ENCODE assay signal across 9 cellular contexts in the genomic region with DNA sequence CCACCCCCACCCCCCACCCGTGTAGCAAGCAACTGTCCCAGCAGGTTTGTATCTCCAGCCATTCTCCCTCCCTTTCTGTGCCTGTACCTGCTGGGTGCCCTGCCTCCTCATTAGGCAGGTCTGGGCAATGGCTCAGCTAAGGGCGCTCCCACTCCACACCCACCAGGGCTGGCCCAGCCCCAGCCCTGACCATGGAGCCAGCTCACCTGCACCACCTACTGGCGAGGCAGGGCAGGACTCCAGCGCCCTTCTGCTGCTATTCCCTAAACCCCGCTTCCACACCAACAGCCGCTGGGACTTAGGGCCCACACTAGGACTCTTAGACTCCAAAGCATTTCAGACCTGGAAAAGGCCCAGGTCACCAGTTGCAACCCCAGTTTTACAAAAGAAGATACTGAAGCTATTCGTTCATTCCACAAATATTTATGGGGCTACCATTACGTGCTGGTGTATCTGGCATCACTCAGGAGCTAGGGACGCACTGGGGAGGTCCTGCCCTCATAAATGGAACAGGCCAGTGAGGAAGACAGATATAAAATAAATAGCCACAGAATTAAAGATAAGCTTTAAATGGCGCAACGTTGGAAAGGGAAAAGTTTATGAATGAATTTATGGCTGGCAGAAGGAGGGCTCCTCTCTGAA. TPM values are rescaled to one million over a fixed set of nuclear protein-coding genes. Genes with fewer than 3 reads are reported as not detected.
DNase-seq lines count a peak whose midpoint lies in the region; ATAC-seq and TF ChIP-seq lines count a peak whose summit lies in the region.
"Had no signal": no experiment of that assay in that cellular context is flagged by ENCODE, and none has a peak within 500 bp of the region (broad histone marks: within the 10 kb centered on the region; RNA-seq: fewer than 3 reads in every experiment).

No MANE protein-coding gene starts in this region.

- peak; percentile 25 for TF ChIP-seq CTCF in AG09319 (IDR thresholded peaks at IDR 0.05; ENCODE audit: low read depth, low read length)
- peak; percentile 82 for TF ChIP-seq CTCF in GM13977 (IDR thresholded peaks at IDR 0.05; ENCODE audit: extremely low read depth, insufficient read depth, missing control alignments)

- DNase-seq in AG09319 (ENCODE audit: extremely low read depth, low read depth) = no peak
- peak; percentile 54 for DNase-seq in GM13977 (ENCODE audit: low spot score)
- no peak for DNase-seq in T-helper 17 cell
- DNase-seq in iPS-NIHi7 (ENCODE audit: extremely low spot score) = peak; percentile 89
- DNase-seq in NCI-H2081 treated with DMSO at 0.1 percent for 48 hours (lab: John Stamatoyannopoulos, UW) = no peak
- DNase-seq in NCI-H345 treated with DMSO at 0.1 percent for 48 hours (lab: John Stamatoyannopoulos, UW; ENCODE audit: unreplicated experiment) = no peak
- no peak for DNase-seq in posterior cingulate gyrus

- peaks cover 3% of the 10 kb centered on the region for H3K36me3 Mint-ChIP-seq in T-helper 17 cell (ENCODE audit: low read depth)

- H3K27me3 Mint-ChIP-seq in T-helper 17 cell = peaks cover under 1% of the 10 kb centered on the region

- peak; percentile 41 for ATAC-seq in T-helper 17 cell
- no peak for ATAC-seq in GM19328 (IDR thresholded peaks at IDR 0.05; ENCODE audit: unreplicated experiment)

- H3K9me3 ChIP-seq in T-helper 17 cell (ENCODE audit: control insufficient read depth, low read length, poor library complexity, severe bottlenecking) = no peaks in the 10 kb centered on the region

- peaks cover 29% of the 10 kb centered on the region for H3K4me1 Mint-ChIP-seq in T-helper 17 cell

- intact Hi-C loops in posterior cingulate gyrus (cut with DNase I) = no loop called here

- in situ Hi-C loops in GM13977 (cut with MboI; ENCODE audit: low pct_unique_long_range_greater_than_20kb, low sequenced_read_pairs, unreplicated experiment) = no loop called here

- no peak overlapping the region for H3K27ac Mint-ChIP-seq in T-helper 17 cell
- H3K27ac Mint-ChIP-seq: dendritic cell treated with granulocyte-macrophage colony-stimulating factor and Interleukin-4, amounts not matched to agents 40 ng/mL and 50 ng/mL, for 4 days had no signal

- H3K4me3 Mint-ChIP-seq in T-helper 17 cell = no peak overlapping the region
- H3K4me3 Mint-ChIP-seq: dendritic cell treated with granulocyte-macrophage colony-stimulating factor and Interleukin-4, amounts not matched to agents 40 ng/mL and 50 ng/mL, for 4 days had no signal

RNA-seq across cellular contexts. Expression of gene PGLYRP3, which starts 24.0 kb away (rescaled TPM):
- not detected for total RNA-seq in T-helper 17 cell

RNA-seq across cellular contexts. Expression of gene LORICRIN, which starts 29.3 kb away (rescaled TPM):
- not detected for total RNA-seq in T-helper 17 cell

RNA-seq across cellular contexts. Expression of gene PGLYRP4, which starts 59.9 kb away (rescaled TPM):
- total RNA-seq in T-helper 17 cell = not detected

Comparison
In these comparisons a context has a peak if more than half of its experiments do, and no peak if none do; other contexts are left out.
1. DNase-seq: peak in GM13977 (single experiment) and iPS-NIHi7 (single experiment); none in AG09319 (single experiment), T-helper 17 cell (0 of 3), NCI-H2081 treated with DMSO at 0.1 percent for 48 hours (single experiment), NCI-H345 treated with DMSO at 0.1 percent for 48 hours (single experiment) and posterior cingulate gyrus (0 of 10).